In genomic region chr19:22472180-22472637, GRCh38 we compare ENCODE assay signal across 29 cellular contexts. TPM values are rescaled to one million over a fixed set of nuclear protein-coding genes. Genes with fewer than 3 reads are reported as not detected.
"Had no signal": no experiment of that assay in that cellular context is flagged by ENCODE, and none has a peak within 500 bp of the region (broad histone marks: within the 10 kb centered on the region; RNA-seq: fewer than 3 reads in every experiment).

No MANE protein-coding gene starts in this region.

- H3K27ac ChIP-seq: coronary artery, esophagus squamous epithelium, gastrocnemius medialis, ovary, psoas muscle, skin epidermis, spleen, testis, tibial nerve, upper lobe of left lung had no signal

- FAIRE-seq: endometrium, kidney, urothelium cell line had no signal

- H3K36me3 ChIP-seq: esophagus squamous epithelium, gastrocnemius medialis, ovary, spleen, tibial nerve, upper lobe of left lung had no signal

- ATAC-seq: gastrocnemius medialis; left lobe of liver; naive thymus-derived CD8-positive, alpha-beta T cell; psoas muscle; right cardiac atrium; stimulated activated memory B cell treated with anti-CD40 and anti-IgM and Interleukin-4, amounts not matched to agents 10 μg/mL and 1 μg/mL and 100 μg/mL, for 72 hours; stimulated activated naive CD8-positive, alpha-beta T cell treated with anti-CD3 and anti-CD28 coated beads, Interleukin-15, Interleukin-2, amounts not matched to agents 100 U/mL and 50 U/mL, for 24 hours had no signal

- H3K4me3 ChIP-seq: coronary artery, esophagus squamous epithelium, ovary, psoas muscle, skin epidermis, spleen, testis, tibial nerve, upper lobe of left lung had no signal

- H3K27me3 ChIP-seq: esophagus squamous epithelium, gastrocnemius medialis, ovary, spleen, testis, tibial nerve, upper lobe of left lung had no signal

- DNase-seq: dermis blood vessel endothelial cell; effector memory CD4-positive, alpha-beta T cell; esophagus squamous epithelium; gastrocnemius medialis; head of caudate nucleus; kidney; mesenchymal stem cell; naive thymus-derived CD8-positive, alpha-beta T cell; occipital lobe; ovary; posterior cingulate gyrus; psoas muscle; right cardiac atrium; spleen; stimulated activated CD4-positive, alpha-beta T cell treated with anti-CD3 and anti-CD28 coated beads, Interleukin-4, amount 100 ng/mL, for 4 hours; stimulated activated naive CD8-positive, alpha-beta T cell treated with anti-CD3 and anti-CD28 coated beads, Interleukin-15, Interleukin-2, amounts not matched to agents 100 U/mL and 50 U/mL, for 24 hours; substantia nigra; testis; upper lobe of left lung had no signal

- H3K9me3 ChIP-seq: testis had no signal

- H3K4me1 ChIP-seq: esophagus squamous epithelium, gastrocnemius medialis, psoas muscle, spleen, testis, tibial nerve, upper lobe of left lung had no signal

RNA-seq across cellular contexts. Expression of gene ZNF98, which starts 50.1 kb away (rescaled TPM):
- total RNA-seq: dermis blood vessel endothelial cell; gastrocnemius medialis; glomerular endothelial cell; left lobe of liver; myocyte; naive thymus-derived CD8-positive, alpha-beta T cell had no signal
- polyA plus RNA-seq: naive thymus-derived CD8-positive, alpha-beta T cell; neural cell had no signal
